5 cellular contexts compared by ENCODE assay signal in the genomic region with DNA sequence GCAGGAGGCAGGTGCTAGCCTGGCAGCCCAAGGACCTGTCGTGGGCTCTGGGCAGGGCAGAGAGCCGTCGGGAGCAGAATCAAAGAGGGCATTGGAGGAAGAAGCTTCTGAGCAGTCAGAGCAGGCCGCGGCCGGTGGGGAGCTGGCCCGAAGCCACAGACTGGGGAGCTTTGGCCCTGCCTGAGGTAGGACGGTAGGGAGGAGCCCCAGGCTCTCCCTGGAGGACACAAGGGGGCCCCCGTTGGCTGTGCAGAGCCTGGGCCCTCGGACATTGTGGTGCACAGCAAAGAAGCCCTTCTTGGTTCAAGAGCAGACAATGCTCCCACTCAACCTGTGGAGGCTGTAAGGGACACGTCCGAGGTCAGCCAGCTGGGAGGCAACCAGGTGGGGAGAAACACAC. TPM values are rescaled to one million over a fixed set of nuclear protein-coding genes. Genes with fewer than 3 reads are reported as not detected.
"Had no signal": no experiment of that assay in that cellular context is flagged by ENCODE, and none has a peak within 500 bp of the region (broad histone marks: within the 10 kb centered on the region; RNA-seq: fewer than 3 reads in every experiment).

No MANE protein-coding gene starts in this region.

RNA-seq across cellular contexts. Expression of a gene that starts 10.1 kb away (rescaled TPM):
- total RNA-seq: dermis blood vessel endothelial cell, dermis microvascular lymphatic vessel endothelial cell, endothelial cell of umbilical vein, foreskin keratinocyte, gastrocnemius medialis had no signal
- polyA plus RNA-seq: endothelial cell of umbilical vein had no signal
